22 cellular contexts compared by ENCODE assay signal in genomic region chr7:24472093-24472492, GRCh38.
A peak's percentile ranks its signal among the peaks of the same experiment; 100 is the strongest.
DNase-seq lines count a peak whose midpoint lies in the region; TF ChIP-seq lines count a peak whose summit lies in the region.
"Had no signal": no experiment of that assay in that cellular context is flagged by ENCODE, and none has a peak within 500 bp of the region (broad histone marks: within the 10 kb centered on the region; RNA-seq: fewer than 3 reads in every experiment).

No MANE protein-coding gene starts in this region.

- 100% methylated on average over 1 of the region's 1 CpG for WGBS in mammary epithelial cell (ENCODE audit: low coverage, missing lambda C conversion rate)

- H3K27me3 Mint-ChIP-seq in MCF 10A (ENCODE audit: insufficient read depth, unreplicated experiment) = no peaks in the 10 kb centered on the region
- H3K27me3 Mint-ChIP-seq: CD4-positive, alpha-beta T cell had no signal

- BruUV-seq in mammary epithelial cell (replicated peaks; lab: Mats Ljungman, UMichigan) = no TSS peak
- BruUV-seq in MCF 10A (replicated peaks; lab: Mats Ljungman, UMichigan) = no TSS peak

- H3K9me3 Mint-ChIP-seq in MCF 10A (ENCODE audit: unreplicated experiment) = no peaks in the 10 kb centered on the region
- H3K9me3 Mint-ChIP-seq: CD4-positive, alpha-beta T cell had no signal

- intact Hi-C loops in mammary epithelial cell (cut with micrococcal nuclease) (no loop called here), MCF 10A (cut with micrococcal nuclease) (no loop called here)

- dilution Hi-C loops in mammary epithelial cell (cut with HindIII; ENCODE audit: low sequenced_read_pairs) = no loop called here

- H3K27ac Mint-ChIP-seq in MCF 10A (ENCODE audit: low read depth, unreplicated experiment) = no peak overlapping the region
- H3K27ac Mint-ChIP-seq: CD4-positive, alpha-beta T cell had no signal

- no peak overlapping the region for H3K9ac ChIP-seq in mammary epithelial cell (ENCODE audit: insufficient read depth, low read length)
- H3K9ac ChIP-seq: BLaER1 had no signal

- H3K4me3 ChIP-seq in mammary epithelial cell (replicated peaks in 1 of 3; ENCODE audit: insufficient read depth in 1 of 3, low read depth in 2 of 3, low read length in 3 of 3) = no peak overlapping the region
- H3K4me3 ChIP-seq in astrocyte of the spinal cord (ENCODE audit: low read depth, low read length) = no peak overlapping the region
- H3K4me3 ChIP-seq: BLaER1, HAP-1 had no signal

- no peak overlapping the region for H3K4me2 ChIP-seq in mammary epithelial cell (ENCODE audit: insufficient read depth, low read depth, low read length)
- H3K4me2 ChIP-seq: BLaER1 had no signal

- no peaks in the 10 kb centered on the region for H3K4me1 Mint-ChIP-seq in MCF 10A (ENCODE audit: insufficient read depth, unreplicated experiment)

- H3K27me3 ChIP-seq in mammary epithelial cell (ENCODE audit: insufficient read depth, low read length) = no peaks in the 10 kb centered on the region
- H3K27me3 ChIP-seq: BLaER1 had no signal

- no peak overlapping the region for H2AFZ ChIP-seq in mammary epithelial cell (ENCODE audit: low read depth, low read length)

- H3K9me3 ChIP-seq in mammary epithelial cell (replicated peaks; ENCODE audit: insufficient read depth, low read length) = no peaks in the 10 kb centered on the region
- H3K9me3 ChIP-seq: BLaER1, HAP-1 had no signal

- DNase-seq in mammary epithelial cell (peak; percentile 27), MCF 10A (ENCODE audit: unreplicated experiment) (no peak), HT1080 (ENCODE audit: low read depth) (peak; percentile 54), astrocyte of the spinal cord (ENCODE audit: low read depth, low spot score) (peak; percentile 0), renal cortical epithelial cell (ENCODE audit: low read depth) (peak; percentile 27), epidermal melanocyte (ENCODE audit: insufficient read length, low spot score) (no peak)
- DNase-seq in central memory CD4-positive, alpha-beta T cell = no peak
- no peak for DNase-seq in activated CD8-positive, alpha-beta memory T cell treated with anti-CD3 and anti-CD28 coated beads, Interleukin-2, amount 50 U/mL, for 48 hours
- DNase-seq: ACHN; CD4-positive, alpha-beta T cell; COR-L47; DND-41; KBM-7; NCI-H1105 treated with DMSO at 0.1 percent for 48 hours; NCI-H2029 treated with DMSO at 0.1 percent for 48 hours; NCI-H2171; NCI-H345; NCI-H524; NCI-H774; NK-92 treated with Interleukin-12 subunit alpha and Interleukin-12 subunit beta, amount 100 ng/mL, for 24 hours had no signal

- H3K36me3 Mint-ChIP-seq in MCF 10A (ENCODE audit: insufficient read depth, unreplicated experiment) = no peaks in the 10 kb centered on the region

- no peak overlapping the region for H3K27ac ChIP-seq in mammary epithelial cell (ENCODE audit: insufficient read depth, low read depth, low read length)
- H3K27ac ChIP-seq: BLaER1 had no signal

- in situ Hi-C loops in mammary epithelial cell (cut with MboI; ENCODE audit: low sequenced_read_pairs in 2 of 2) (no loop called here), astrocyte of the spinal cord (cut with HindIII; ENCODE audit: low sequenced_read_pairs) (no loop called here)

- no peaks in the 10 kb centered on the region for H3K36me3 ChIP-seq in mammary epithelial cell (ENCODE audit: insufficient read depth, low read length)
- H3K36me3 ChIP-seq: BLaER1, HAP-1 had no signal

- H3K4me1 ChIP-seq in mammary epithelial cell (ENCODE audit: insufficient read depth, low read length) = no peaks in the 10 kb centered on the region
- H3K4me1 ChIP-seq: BLaER1, HAP-1 had no signal

- CTCF ChIA-PET in mammary epithelial cell (lab: Charles Lee; ENCODE audit: low non-redundant PET) = no interaction called here
- CTCF ChIA-PET in MCF 10A (lab: Yijun Ruan, JAX) = no interaction called here

- no peak overlapping the region for H3K4me3 Mint-ChIP-seq in MCF 10A (ENCODE audit: unreplicated experiment)
- H3K4me3 Mint-ChIP-seq: CD4-positive, alpha-beta T cell had no signal

- TF ChIP-seq CTCF in mammary epithelial cell (conservative IDR thresholded peaks at IDR 0.05 in 1 of 2, IDR thresholded peaks at IDR 0.05 in 1 of 2; ENCODE audit: extremely low read depth in 1 of 2, insufficient read depth in 1 of 2, low read depth in 1 of 2, low read length in 2 of 2) (no peak), MCF 10A (IDR thresholded peaks at IDR 0.05; ENCODE audit: unreplicated experiment) (no peak), astrocyte of the spinal cord (IDR thresholded peaks at IDR 0.05; ENCODE audit: low read depth, low read length) (no peak)

- POLR2A ChIA-PET in MCF 10A (lab: Yijun Ruan, JAX) = no interaction called here

- no peaks in the 10 kb centered on the region for H4K20me1 ChIP-seq in mammary epithelial cell (ENCODE audit: insufficient read depth, low read length)
- H4K20me1 ChIP-seq: BLaER1 had no signal

- no peaks in the 10 kb centered on the region for H3K79me2 ChIP-seq in mammary epithelial cell (ENCODE audit: insufficient read depth, low read length)

Comparison
In these comparisons a context has a peak if more than half of its experiments do, and no peak if none do; other contexts are left out.
1. DNase-seq: peak in mammary epithelial cell (single experiment), HT1080 (single experiment), astrocyte of the spinal cord (single experiment) and renal cortical epithelial cell (single experiment); none in MCF 10A (single experiment), central memory CD4-positive, alpha-beta T cell (single experiment), epidermal melanocyte (single experiment) and activated CD8-positive, alpha-beta memory T cell treated with anti-CD3 and anti-CD28 coated beads, Interleukin-2, amount 50 U/mL, for 48 hours (single experiment).